Comparison of ENCODE assay signal across 8 cellular contexts in genomic region chr2:46334389-46335345, GRCh38. TPM values are rescaled to one million over a fixed set of nuclear protein-coding genes. Genes with fewer than 3 reads are reported as not detected.
A peak's percentile ranks its signal among the peaks of the same experiment; 100 is the strongest.
DNase-seq lines count a peak whose midpoint lies in the region; ATAC-seq and TF ChIP-seq lines count a peak whose summit lies in the region.

No MANE protein-coding gene starts in this region.

- WGBS in esophagus squamous epithelium, 2 donors = 31 to 42% methylated on average over 6 of the region's 6 CpGs

- H3K4me1 Mint-ChIP-seq in stimulated activated naive CD8-positive, alpha-beta T cell treated with anti-CD3 and anti-CD28 coated beads, Interleukin-15, amount 100 ng/mL, for 72 hours = peaks cover 32% of the 10 kb centered on the region

- in situ Hi-C loops in ACHN (cut with HindIII; ENCODE audit: low pct_ligation_motif_present, low pct_unique_long_range_greater_than_20kb, low sequenced_read_pairs) = no loop called here

- peaks cover 15% of the 10 kb centered on the region for H3K27me3 Mint-ChIP-seq in stimulated activated naive CD8-positive, alpha-beta T cell treated with anti-CD3 and anti-CD28 coated beads, Interleukin-15, amount 100 ng/mL, for 72 hours

- H3K27ac Mint-ChIP-seq in stimulated activated naive CD8-positive, alpha-beta T cell treated with anti-CD3 and anti-CD28 coated beads, Interleukin-15, amount 100 ng/mL, for 72 hours = peak overlapping the region in 1 of 2 donors; percentile 5

- intact Hi-C loops in esophagus squamous epithelium (cut with DNase I) (no loop called here), head of caudate nucleus (cut with DNase I) (no loop called here)

- TF ChIP-seq CTCF in esophagus squamous epithelium (IDR thresholded peaks at IDR 0.05) (no peak), omental fat pad (IDR thresholded peaks at IDR 0.05) (no peak)

- peaks cover 36 to 100% (median 83%) of the 10 kb centered on the region in 3 donors for H3K4me1 ChIP-seq in esophagus squamous epithelium

- ATAC-seq in omental fat pad (ENCODE audit: low FRiP score) (peak; percentile 72), esophagus mucosa (no peak)
- ATAC-seq in stimulated activated naive CD8-positive, alpha-beta T cell treated with anti-CD3 and anti-CD28 coated beads, Interleukin-15, amount 100 ng/mL, for 72 hours = no peak

- H3K9me3 Mint-ChIP-seq in stimulated activated naive CD8-positive, alpha-beta T cell treated with anti-CD3 and anti-CD28 coated beads, Interleukin-15, amount 100 ng/mL, for 72 hours = no peaks in the 10 kb centered on the region

- H3K36me3 ChIP-seq in esophagus squamous epithelium = no peaks in the 10 kb centered on the region

- TF ChIP-seq POLR2A in esophagus squamous epithelium (IDR thresholded peaks at IDR 0.05) = no peak

- H3K27me3 ChIP-seq in esophagus squamous epithelium = no peaks in the 10 kb centered on the region

- H3K9me3 ChIP-seq in esophagus squamous epithelium = no peaks in the 10 kb centered on the region

- DNase-seq in ACHN (peak; percentile 16), RKO (ENCODE audit: low spot score) (peak; percentile 9), esophagus squamous epithelium (lab: John Stamatoyannopoulos, UW) (no peak), omental fat pad (ENCODE audit: low spot score) (no peak), head of caudate nucleus (no peak), retina (no peak)
- no peak for DNase-seq in stimulated activated naive CD8-positive, alpha-beta T cell treated with anti-CD3 and anti-CD28 coated beads, Interleukin-15, amount 100 ng/mL, for 72 hours

- H3K4me3 Mint-ChIP-seq in stimulated activated naive CD8-positive, alpha-beta T cell treated with anti-CD3 and anti-CD28 coated beads, Interleukin-15, amount 100 ng/mL, for 72 hours = no peak overlapping the region

- H3K27ac ChIP-seq in esophagus squamous epithelium = peak overlapping the region; percentile 51 to 85 (median 81)

- peak overlapping the region in 2 of 4 donors; percentile 25 to 48 for H3K4me3 ChIP-seq in esophagus squamous epithelium

RNA-seq across cellular contexts. Expression of gene EPAS1, which starts 37.5 kb away (rescaled TPM):
- total RNA-seq in esophagus squamous epithelium = 100 to 1,000 TPM in 2 of 4 donors, 10 to 100 TPM in 2; 86.7 to 151 (median 105) TPM
- total RNA-seq in omental fat pad = 100 to 1,000 TPM; 292 to 980 (median 435) TPM
- 89.5 TPM for total RNA-seq in esophagus mucosa

Comparison
In these comparisons a context has a peak if more than half of its experiments do, and no peak if none do; other contexts are left out.
1. DNase-seq: peak in ACHN (single experiment) and RKO (single experiment); none in esophagus squamous epithelium (single experiment), omental fat pad (single experiment), stimulated activated naive CD8-positive, alpha-beta T cell treated with anti-CD3 and anti-CD28 coated beads, Interleukin-15, amount 100 ng/mL, for 72 hours (0 of 2), head of caudate nucleus (0 of 42) and retina (single experiment).